Comparison of ENCODE assay signal across 21 cellular contexts in genomic region chr16:57112403-57113041, GRCh38. TPM values are rescaled to one million over a fixed set of nuclear protein-coding genes. Genes with fewer than 3 reads are reported as not detected.
DNase-seq lines count a peak whose midpoint lies in the region; ATAC-seq, FAIRE-seq and TF ChIP-seq lines count a peak whose summit lies in the region.
"Had no signal": no experiment of that assay in that cellular context is flagged by ENCODE, and none has a peak within 500 bp of the region (broad histone marks: within the 10 kb centered on the region; RNA-seq: fewer than 3 reads in every experiment).

No MANE protein-coding gene starts in this region.

- H3K4me3 Mint-ChIP-seq in nephron = no peak overlapping the region
- H3K4me3 Mint-ChIP-seq: activated B cell treated with CpG ODN at 0.5 μM for 24 hours, IgD-negative memory B cell had no signal

- no peak for TF ChIP-seq POLR2A in K562 (conservative IDR thresholded peaks at IDR 0.05)
- no peak for TF ChIP-seq POLR2A in vagina (IDR thresholded peaks at IDR 0.05)
- TF ChIP-seq POLR2A in esophagus squamous epithelium (IDR thresholded peaks at IDR 0.05) = no peak

- H3K4me1 ChIP-seq in cardiac muscle cell (ENCODE audit: low read depth) (peaks cover 16% of the 10 kb centered on the region), K562 (replicated peaks in 1 of 2; ENCODE audit: control insufficient read depth in 2 of 2, insufficient read depth in 2 of 2, low read length in 2 of 2) (peaks cover 22 to 24% of the 10 kb centered on the region in 2 experiments), vagina (peaks cover 20% of the 10 kb centered on the region), esophagus squamous epithelium (peaks cover 4 to 25% (median 4%) of the 10 kb centered on the region in 3 donors)
- H3K4me1 ChIP-seq: A549, pancreas had no signal

- WGBS in K562 (ENCODE audit: insufficient coverage, low coverage, missing lambda C conversion rate) = 37% methylated on average over 10 of the region's 10 CpGs
- 76% methylated on average over 2 to 5 of the region's 10 CpGs for WGBS in esophagus squamous epithelium, 2 donors

- H4K20me1 ChIP-seq in K562 (replicated peaks; ENCODE audit: control insufficient read depth, insufficient read depth, low read length) = 0 out of 2 replicates have a peak, but pooled peaks cover 3% of the 10 kb centered on the region

- no peaks in the 10 kb centered on the region for H3K9me3 ChIP-seq in cardiac muscle cell (ENCODE audit: low read depth)
- H3K9me3 ChIP-seq in K562 (replicated peaks; ENCODE audit: control insufficient read depth, insufficient read depth, low read depth, low read length) = no peaks in the 10 kb centered on the region
- no peaks in the 10 kb centered on the region for H3K9me3 ChIP-seq in vagina
- no peaks in the 10 kb centered on the region for H3K9me3 ChIP-seq in esophagus squamous epithelium
- H3K9me3 ChIP-seq: A549, pancreas had no signal

- BruUV-seq in K562 (replicated peaks; lab: Mats Ljungman, UMichigan) = no TSS peak

- H3K27me3 ChIP-seq in cardiac muscle cell = no peaks in the 10 kb centered on the region
- no peaks in the 10 kb centered on the region; a peak in 1 of 5 replicates for H3K27me3 ChIP-seq in K562 (ENCODE audit: control insufficient read depth in 2 of 2, insufficient read depth in 2 of 2, low read length in 2 of 2)
- H3K27me3 ChIP-seq in vagina = no peaks in the 10 kb centered on the region
- H3K27me3 ChIP-seq in esophagus squamous epithelium = no peaks in the 10 kb centered on the region
- H3K27me3 ChIP-seq: pancreas had no signal

- H3K4me2 ChIP-seq in K562 (ENCODE audit: insufficient read depth, low read length) = no peak overlapping the region
- H3K4me2 ChIP-seq: A549 had no signal

- H3K4me3 ChIP-seq in cardiac muscle cell (no peak overlapping the region), K562 (no peak overlapping the region), vagina (no peak overlapping the region), esophagus squamous epithelium (no peak overlapping the region)
- H3K4me3 ChIP-seq: A549, pancreas had no signal

- TF ChIP-seq RAD21 in K562 (CRISPR knock-in tag; conservative IDR thresholded peaks at IDR 0.05 in 1 of 2, IDR thresholded peaks at IDR 0.05 in 1 of 2) = no peak

- H3K36me3 Mint-ChIP-seq in nephron (ENCODE audit: low read depth) = no peaks in the 10 kb centered on the region
- H3K36me3 Mint-ChIP-seq: IgD-negative memory B cell had no signal

- no peaks in the 10 kb centered on the region for H3K9me1 ChIP-seq in K562 (ENCODE audit: control insufficient read depth, insufficient read depth, low read length)

- H3K9me3 Mint-ChIP-seq in nephron = no peaks in the 10 kb centered on the region
- H3K9me3 Mint-ChIP-seq: activated B cell treated with CpG ODN at 0.5 μM for 24 hours, IgD-negative memory B cell had no signal

- no peak for FAIRE-seq in K562 (lab: Jason Lieb, UNC)
- FAIRE-seq: A549, islet of Langerhans, pancreas, small intestine had no signal

- peak in 1 of 2 donors; percentile 21 for DNase-seq in cardiac muscle cell (ENCODE audit: low read depth in 1 of 2, low spot score in 1 of 2)
- DNase-seq in left ventricle myocardium superior = no peak
- peak in 1 of 4 experiments; percentile 43 for DNase-seq in K562 (ENCODE audit: extremely low read depth in 1 of 4, low spot score in 3 of 4)
- no peak for DNase-seq in vagina (ENCODE audit: extremely low spot score in 2 of 2)
- no peak for DNase-seq in kidney tubule cell (ENCODE audit: low spot score)
- DNase-seq in esophagus squamous epithelium (lab: John Stamatoyannopoulos, UW) = no peak
- DNase-seq: activated B cell treated with CpG ODN at 0.5 μM for 24 hours; activated effector memory CD4-positive, alpha-beta T cell treated with Interleukin-2 at 50 U/mL for 16 hours; DMS153; erythroblast; midbrain; NCI-H1105; NCI-H2171; NCI-H774; pancreas; small intestine had no signal

- no peak for TF ChIP-seq EP300 in K562 (IDR thresholded peaks at IDR 0.05; ENCODE audit: low read length)

- H3K27me3 Mint-ChIP-seq in nephron (ENCODE audit: low read depth) = peaks cover 10% of the 10 kb centered on the region
- H3K27me3 Mint-ChIP-seq: activated B cell treated with CpG ODN at 0.5 μM for 24 hours, IgD-negative memory B cell had no signal

- CTCF ChIA-PET in K562 (lab: Yijun Ruan, JAX; ENCODE audit: low intra/inter-chr PET ratio) = no interaction called here

- intact Hi-C loops in left ventricle myocardium superior (cut with micrococcal nuclease) (no loop called here), K562 (cut with micrococcal nuclease) (no loop called here), vagina (cut with DNase I) (no loop called here), esophagus squamous epithelium (cut with DNase I) (no loop called here)

- H3K9ac ChIP-seq in K562 (ENCODE audit: insufficient read depth in 1 of 2, low read depth in 2 of 2, low read length in 2 of 2) = peak overlapping the region in 1 of 2 experiments; percentile 60; a peak in 2 of 4 replicates

- TF ChIP-seq CTCF in cardiac muscle cell (IDR thresholded peaks at IDR 0.05; ENCODE audit: low read depth, low read length) = no peak
- TF ChIP-seq CTCF in K562 (IDR thresholded peaks at IDR 0.05 in 2 of 3, conservative IDR thresholded peaks at IDR 0.05 in 1 of 3; ENCODE audit: insufficient read depth in 2 of 3, low read depth in 1 of 3, low read length in 3 of 3) = no peak
- no peak for TF ChIP-seq CTCF in nephron (IDR thresholded peaks at IDR 0.05; ENCODE audit: unreplicated experiment in 3 of 3)
- TF ChIP-seq CTCF in vagina (IDR thresholded peaks at IDR 0.05) = no peak
- TF ChIP-seq CTCF in esophagus squamous epithelium (IDR thresholded peaks at IDR 0.05) = no peak

- in situ Hi-C loops in K562 (cut with MboI) = no loop called here

- H3K79me2 ChIP-seq in K562 (ENCODE audit: control insufficient read depth, insufficient read depth, low read length) = no peaks in the 10 kb centered on the region

- H3K27ac Mint-ChIP-seq in nephron = peak overlapping the region in 2 of 3 experiments; percentile 39 to 58
- H3K27ac Mint-ChIP-seq: activated B cell treated with CpG ODN at 0.5 μM for 24 hours, IgD-negative memory B cell had no signal

- H3K36me3 ChIP-seq in cardiac muscle cell (no peaks in the 10 kb centered on the region), K562 (ENCODE audit: control insufficient read depth, insufficient read depth, low read length) (no peaks in the 10 kb centered on the region), vagina (peaks cover 0 to 17% of the 10 kb centered on the region in 2 donors), esophagus squamous epithelium (peaks cover under 1 to 48% (median 3%) of the 10 kb centered on the region in 3 donors)
- H3K36me3 ChIP-seq: pancreas had no signal

- ATAC-seq in left ventricle myocardium superior = no peak
- ATAC-seq in K562 = no peak
- no peak for ATAC-seq in HG03280 (IDR thresholded peaks at IDR 0.05; ENCODE audit: unreplicated experiment)
- ATAC-seq: A549, pancreas had no signal

- POLR2A ChIA-PET in K562 (lab: Yijun Ruan, JAX) = interaction anchor here (1.2 to 1.8 kb wide), 2 partner anchors 10 to 12 kb away, joined by 3 to 5 read pairs; no protein-coding TSS in a partner anchor

- H2AFZ ChIP-seq in K562 (ENCODE audit: low read depth, low read length) = no peak overlapping the region

- peaks cover 15% of the 10 kb centered on the region for H3K4me1 Mint-ChIP-seq in nephron
- H3K4me1 Mint-ChIP-seq: activated B cell treated with CpG ODN at 0.5 μM for 24 hours, IgD-negative memory B cell had no signal

- H3K27ac ChIP-seq in cardiac muscle cell (peak overlapping the region; percentile 37), K562 (ENCODE audit: extremely low read depth, low read depth, low read length) (no peak overlapping the region), vagina (peak overlapping the region; percentile 39), esophagus squamous epithelium (peak overlapping the region in 2 of 4 donors; percentile 22 to 46)
- H3K27ac ChIP-seq: A549, pancreas had no signal

TF ChIP-seq in K562, 482 proteins besides CTCF, POLR2A, EP300 and RAD21:
- TF ChIP-seq MEF2A (IDR thresholded peaks at IDR 0.05; ENCODE audit: control insufficient read depth, low read depth, low read length) (peak; percentile 84; the same call in 1 of the 2 replicates), ZBTB7A (IDR thresholded peaks at IDR 0.05; ENCODE audit: borderline replicate concordance, control insufficient read depth, low read depth, low read length) (peak; percentile 39; the same call in 1 of the 2 replicates), MEF2D (tag; conservative IDR thresholded peaks at IDR 0.05; ENCODE audit: low read depth) (peak; percentile 57; the same call in 1 of the 2 replicates), NFIX (CRISPR knock-in tag; IDR thresholded peaks at IDR 0.05; ENCODE audit: low read depth) (no peak)

RNA-seq across cellular contexts. Expression of gene CPNE2, which starts 20.1 kb away (rescaled TPM):
- 26.5 and 43.0 TPM in 2 replicates for total RNA-seq in cardiac muscle cell
- 25.5 and 49.6 TPM in 2 replicates for polyA plus RNA-seq in cardiac muscle cell
- 11.2 TPM for total RNA-seq in left ventricle myocardium superior
- 13.7 and 32.7 TPM in 2 replicates for total RNA-seq in K562 (2011; cell fraction: chromatin; rRNA removed; ENCODE audit: low replicate concordance)
- 12.5 and 13.5 TPM in 2 replicates for total RNA-seq in K562 (2011; cell fraction: nucleolus; rRNA removed)
- 13.3 and 19.4 TPM in 2 replicates for total RNA-seq in K562 (2011; cell fraction: nucleoplasm; rRNA removed)
- total RNA-seq in K562 (2014; rRNA removed) = 7.0 and 7.3 TPM in 2 replicates
- 4.2 and 5.0 TPM in 2 replicates for total RNA-seq in K562 (2014; rRNA removed; fragmentation: Illumina TruSeq; extraction: Trizol)
- 7.7 and 8.6 TPM in 2 replicates for total RNA-seq in K562 (2015; rRNA removed; fragmentation: Illumina TruSeq; extraction: Trizol)
- total RNA-seq in K562 (2021) = 9.5 and 10.6 TPM in 2 replicates
- polyA plus RNA-seq in K562 (2011; rRNA removed) = 13.9 and 26.9 TPM in 2 replicates
- 28.1 and 34.9 TPM in 2 replicates for polyA plus RNA-seq in K562 (2011; cell fraction: cytosol; rRNA removed)
- polyA plus RNA-seq in K562 (2011; cell fraction: nucleus; rRNA removed) = 14.0 and 18.6 TPM in 2 replicates
- polyA plus RNA-seq in K562 (2012) = 14.1 and 33.3 TPM in 2 replicates
- 11.8 and 14.1 TPM in 2 replicates for polyA plus RNA-seq in K562 (2014; fragmentation: Illumina TruSeq; extraction: Trizol)
- 1 to 10 TPM; 3.0 to 3.8 TPM for polyA plus RNA-seq in K562 (2014; fragmentation: Nextera tagmentation; extraction: Ambion mirVana)
- polyA plus RNA-seq in K562 (2014; rRNA removed) = 11.7 and 14.0 TPM in 2 replicates
- 8.9 and 12.3 TPM in 2 replicates for polyA minus RNA-seq in K562 (2011; rRNA and poly(A)+ RNA removed)
- polyA minus RNA-seq in K562 (2011; cell fraction: cytosol; rRNA and poly(A)+ RNA removed) = 7.7 and 8.6 TPM in 2 replicates
- 6.6 and 9.8 TPM in 2 replicates for polyA minus RNA-seq in K562 (2011; cell fraction: nucleus; rRNA and poly(A)+ RNA removed)
- total RNA-seq in vagina = 40.3 TPM
- 10 to 100 TPM; 12.2 to 21.4 (median 17.8) TPM for total RNA-seq in esophagus squamous epithelium
